Comparison of ENCODE assay signal across 9 cellular contexts in the genomic region with DNA sequence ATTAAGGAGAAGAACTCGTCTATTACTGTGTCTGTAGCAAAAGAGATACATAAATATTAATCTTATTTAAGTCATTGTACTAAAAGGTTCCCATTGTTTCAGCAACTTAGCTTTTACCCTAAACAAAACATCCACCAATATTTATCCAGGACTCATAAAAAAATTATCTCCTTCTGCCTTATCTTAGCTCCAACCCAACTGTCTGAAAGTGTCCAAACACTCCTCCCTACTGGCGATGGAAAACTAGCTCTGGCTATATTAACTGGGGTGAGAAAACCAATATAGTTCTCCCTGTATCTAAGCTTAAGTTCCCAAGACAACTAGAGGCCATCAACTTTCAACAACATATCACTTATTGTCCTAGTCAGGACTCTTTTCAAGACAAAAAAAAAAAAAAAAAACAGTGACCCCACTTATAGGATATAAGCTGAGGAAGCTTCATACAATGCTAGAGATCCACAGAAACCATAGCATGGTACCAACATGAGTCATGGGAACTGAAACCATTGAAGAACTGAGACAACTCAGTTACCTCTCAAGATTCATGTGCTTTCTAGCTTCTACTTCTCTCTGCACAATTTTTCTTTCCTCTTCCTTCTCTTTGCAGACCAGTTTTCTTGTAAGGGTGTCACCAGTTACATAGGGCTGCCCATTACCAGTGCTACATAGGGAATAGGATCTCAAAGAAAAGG.
DNase-seq lines count a peak whose midpoint lies in the region; ATAC-seq and TF ChIP-seq lines count a peak whose summit lies in the region.
"Had no signal": no experiment of that assay in that cellular context is flagged by ENCODE, and none has a peak within 500 bp of the region (broad histone marks: within the 10 kb centered on the region; RNA-seq: fewer than 3 reads in every experiment).

No MANE protein-coding gene starts in this region.

- no peak for TF ChIP-seq EP300 in stomach (IDR thresholded peaks at IDR 0.05)

- intact Hi-C loops in left ventricle myocardium inferior (cut with micrococcal nuclease) (no loop called here), stomach (cut with DNase I; ENCODE audit: low total_unique reads) (no loop called here)

- H3K4me1 ChIP-seq in left ventricle myocardium inferior (no peaks in the 10 kb centered on the region), stomach (peaks cover 0 to 14% (median 0%) of the 10 kb centered on the region in 4 donors)

- WGBS in stomach, 5 donors, result 43 to 76% (median 62%) methylated on average over 2 of the region's 2 CpGs

- no peak for TF ChIP-seq POLR2A in stomach (IDR thresholded peaks at IDR 0.05)

- TF ChIP-seq CTCF in GM10266 (IDR thresholded peaks at IDR 0.05; ENCODE audit: control insufficient read depth, insufficient read depth, low read depth, missing control alignments) (no peak), left ventricle myocardium inferior (IDR thresholded peaks at IDR 0.05; ENCODE audit: borderline replicate concordance) (no peak), stomach (IDR thresholded peaks at IDR 0.05) (no peak)

- DNase-seq in GM10266 (ENCODE audit: extremely low spot score) (peak; percentile 48), RPMI8226 (peak; percentile 75), GOT3 (lab: John Stamatoyannopoulos, UW) (no peak), left ventricle myocardium inferior (no peak), stomach (no peak)
- no peak for DNase-seq in activated CD8-positive, alpha-beta memory T cell treated with anti-CD3 and anti-CD28 coated beads, Interleukin-2, amount 50 U/mL, for 48 hours
- DNase-seq: DND-41 had no signal

- H3K9me3 ChIP-seq in left ventricle myocardium inferior (replicated peaks) (no peaks in the 10 kb centered on the region), stomach (no peaks in the 10 kb centered on the region)

- H3K27me3 ChIP-seq in left ventricle myocardium inferior (ENCODE audit: low read depth) (no peaks in the 10 kb centered on the region), stomach (no peaks in the 10 kb centered on the region)

- ATAC-seq in GM19351 (IDR thresholded peaks at IDR 0.05; ENCODE audit: unreplicated experiment) (peak; percentile 82), HG03039 (IDR thresholded peaks at IDR 0.05; ENCODE audit: unreplicated experiment) (peak; percentile 84)

- no peaks in the 10 kb centered on the region for H3K36me3 ChIP-seq in left ventricle myocardium inferior
- no peaks in the 10 kb centered on the region for H3K36me3 ChIP-seq in stomach

- no peak overlapping the region for H3K27ac ChIP-seq in left ventricle myocardium inferior (replicated peaks)
- no peak overlapping the region for H3K27ac ChIP-seq in stomach

- H3K4me3 ChIP-seq in left ventricle myocardium inferior (no peak overlapping the region), stomach (no peak overlapping the region)

Comparison
In these comparisons a context has a peak if more than half of its experiments do, and no peak if none do; other contexts are left out.
1. DNase-seq: peak in GM10266 (single experiment) and RPMI8226 (single experiment); none in GOT3 (single experiment), left ventricle myocardium inferior (single experiment), stomach (single experiment) and activated CD8-positive, alpha-beta memory T cell treated with anti-CD3 and anti-CD28 coated beads, Interleukin-2, amount 50 U/mL, for 48 hours (single experiment).